In the genomic region with DNA sequence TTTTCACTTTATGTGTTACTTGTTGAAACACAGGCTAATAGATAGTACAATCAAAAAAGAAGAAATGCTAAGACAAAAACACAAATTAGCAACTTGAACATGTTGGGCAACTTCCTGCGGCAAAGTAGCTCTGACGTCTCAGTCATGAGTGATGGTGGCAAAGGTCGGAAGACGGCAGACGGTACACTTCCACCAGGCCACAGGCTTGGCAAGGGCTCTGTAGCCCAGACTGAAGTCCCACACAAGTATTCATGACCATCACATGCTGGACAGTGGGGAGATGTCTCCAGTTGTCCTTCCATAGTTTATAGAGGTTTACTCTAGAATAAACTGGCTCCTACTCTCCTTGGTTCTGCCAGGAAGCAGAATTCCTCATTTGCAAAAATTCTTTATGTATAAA, we compare ENCODE assay signal across 28 cellular contexts.
A peak's percentile ranks its signal among the peaks of the same experiment; 100 is the strongest.
DNase-seq lines count a peak whose midpoint lies in the region; ATAC-seq and TF ChIP-seq lines count a peak whose summit lies in the region.
"Had no signal": no experiment of that assay in that cellular context is flagged by ENCODE, and none has a peak within 500 bp of the region (broad histone marks: within the 10 kb centered on the region; RNA-seq: fewer than 3 reads in every experiment).

No MANE protein-coding gene starts in this region.

- no peak overlapping the region for H3K14ac ChIP-seq in mesenchymal stem cell (ENCODE audit: low read length in 2 of 2)

- DNase-seq in fibroblast of villous mesenchyme (ENCODE audit: low read depth), result peak; percentile 66
- peak; percentile 87 for DNase-seq in mesenchymal stem cell
- DNase-seq in upper lobe of right lung, result no peak
- DNase-seq in left colon, result no peak
- DNase-seq: BE2C; CD8-positive, alpha-beta memory T cell; DMS 273 treated with DMSO at 0.1 percent for 48 hours; DMS79; EL; GF-D8; GM23248; KBM-7; MG63; NCI-H1105 treated with DMSO at 0.1 percent for 48 hours; NCI-H146; NCI-H1930; NCI-H446 treated with DMSO at 0.1 percent for 48 hours; NCI-H526; NCI-H82; NK-92 treated with Interleukin-12 subunit alpha and Interleukin-12 subunit beta, amount 100 ng/mL, for 24 hours; PC-3; SK-N-SH had no signal

- no peak overlapping the region for H2AK5ac ChIP-seq in mesenchymal stem cell (ENCODE audit: low read length, severe bottlenecking)

- H4K8ac ChIP-seq in mesenchymal stem cell (ENCODE audit: low read length), result no peak overlapping the region

- H3K4me3 ChIP-seq in WI38 (ENCODE audit: low read depth, low read length), result peak overlapping the region; percentile 26; the same call in 1 of the 2 replicates
- H3K4me3 ChIP-seq in fibroblast of villous mesenchyme (ENCODE audit: low read depth, low read length), result no peak overlapping the region
- H3K4me3 ChIP-seq in mesenchymal stem cell (ENCODE audit: insufficient read depth in 1 of 2, low read depth in 1 of 2, low read length in 2 of 2), result no peak overlapping the region
- H3K4me3 ChIP-seq in upper lobe of right lung, result no peak overlapping the region
- H3K4me3 ChIP-seq: GM23248, MG63 had no signal

- peak overlapping the region in 1 of 2 experiments; percentile 52 for H3K18ac ChIP-seq in mesenchymal stem cell (ENCODE audit: low read depth in 1 of 2, low read length in 2 of 2)

- H3K79me1 ChIP-seq in mesenchymal stem cell (replicated peaks; ENCODE audit: low read length, poor library complexity, severe bottlenecking), result no peaks in the 10 kb centered on the region

- H3K27ac ChIP-seq in mesenchymal stem cell (ENCODE audit: low read length, poor library complexity, severe bottlenecking), result no peak overlapping the region
- H3K27ac ChIP-seq in upper lobe of right lung, result peak overlapping the region; percentile 66
- H3K27ac ChIP-seq: GM23248 had no signal

- H3K4me2 ChIP-seq in mesenchymal stem cell (ENCODE audit: low read length, poor library complexity, severe bottlenecking), result no peak overlapping the region
- H3K4me2 ChIP-seq: SK-N-SH had no signal

- 64% methylated on average over 5 of the region's 5 CpGs for WGBS in mesenchymal stem cell

- H3K36me3 ChIP-seq in mesenchymal stem cell (ENCODE audit: control insufficient read depth in 1 of 2, insufficient read depth in 2 of 2, low read depth in 1 of 2, low read length in 2 of 2), result no peaks in the 10 kb centered on the region
- no peaks in the 10 kb centered on the region for H3K36me3 ChIP-seq in upper lobe of right lung
- H3K36me3 ChIP-seq: BE2C, MG63 had no signal

- H3K4me1 ChIP-seq in mesenchymal stem cell (ENCODE audit: control insufficient read depth, insufficient read depth, low read depth, low read length) (no peaks in the 10 kb centered on the region), upper lobe of right lung (no peaks in the 10 kb centered on the region)
- H3K4me1 ChIP-seq: BE2C had no signal

- H2AFZ ChIP-seq in mesenchymal stem cell (ENCODE audit: low read depth, low read length), result no peak overlapping the region

- ATAC-seq in upper lobe of right lung (peak; percentile 10), HG02610 (IDR thresholded peaks at IDR 0.05; ENCODE audit: unreplicated experiment) (no peak), left colon (no peak), GM18502 (IDR thresholded peaks at IDR 0.05; ENCODE audit: poor library complexity, unreplicated experiment) (no peak), GM19395 (IDR thresholded peaks at IDR 0.05; ENCODE audit: unreplicated experiment) (no peak)
- ATAC-seq: HCT116, HepG2, PC-3 had no signal

- H2BK15ac ChIP-seq in mesenchymal stem cell (ENCODE audit: low read depth, poor library complexity, severe bottlenecking), result no peak overlapping the region

- H3K9me3 ChIP-seq in mesenchymal stem cell (ENCODE audit: control insufficient read depth, low read length) (no peaks in the 10 kb centered on the region), upper lobe of right lung (no peaks in the 10 kb centered on the region)
- H3K9me3 ChIP-seq: BE2C, MG63, SK-N-SH had no signal

- H3K4ac ChIP-seq in mesenchymal stem cell (ENCODE audit: low read depth in 1 of 2, low read length in 2 of 2), result no peak overlapping the region

- no peak overlapping the region for H3K23ac ChIP-seq in mesenchymal stem cell (ENCODE audit: low read length in 2 of 2)

- no peaks in the 10 kb centered on the region for H3K27me3 ChIP-seq in mesenchymal stem cell (ENCODE audit: control insufficient read depth in 1 of 2, insufficient read depth in 1 of 2, low read length in 2 of 2)
- no peaks in the 10 kb centered on the region for H3K27me3 ChIP-seq in upper lobe of right lung
- H3K27me3 ChIP-seq: BE2C, MG63 had no signal

- TF ChIP-seq CTCF in WI38 (IDR thresholded peaks at IDR 0.05; ENCODE audit: low read depth, low read length) (no peak), fibroblast of villous mesenchyme (IDR thresholded peaks at IDR 0.05; ENCODE audit: insufficient read depth, low read depth, low read length) (no peak), upper lobe of right lung (IDR thresholded peaks at IDR 0.05) (no peak)

- no peak overlapping the region for H4K91ac ChIP-seq in mesenchymal stem cell (ENCODE audit: low read length)

- H2BK5ac ChIP-seq in mesenchymal stem cell (ENCODE audit: low read depth, low read length, poor library complexity, severe bottlenecking), result no peak overlapping the region

- no peak overlapping the region for H3K9ac ChIP-seq in mesenchymal stem cell (ENCODE audit: low read length)
- H3K9ac ChIP-seq: GM23248, SK-N-SH had no signal

- H2BK120ac ChIP-seq in mesenchymal stem cell (ENCODE audit: low read depth, low read length), result no peak overlapping the region

- peak overlapping the region in 1 of 2 experiments; percentile 63 for H2BK12ac ChIP-seq in mesenchymal stem cell (ENCODE audit: low read length in 2 of 2)

- intact Hi-C loops in upper lobe of right lung (cut with DNase I) (no loop called here), left colon (cut with DNase I, micrococcal nuclease) (no loop called here)

Comparison
In these comparisons a context has a peak if more than half of its experiments do, and no peak if none do; other contexts are left out.
1. DNase-seq: peak in fibroblast of villous mesenchyme (single experiment) and mesenchymal stem cell (single experiment); none in upper lobe of right lung (single experiment) and left colon (0 of 2).